In genomic region chr2:70124983-70125480, GRCh38 we compare ENCODE assay signal across 8 cellular contexts.
DNase-seq lines count a peak whose midpoint lies in the region; ATAC-seq and TF ChIP-seq lines count a peak whose summit lies in the region.

No MANE protein-coding gene starts in this region.

- H3K4me1 ChIP-seq in effector memory CD4-positive, alpha-beta T cell (ENCODE audit: control insufficient read depth, insufficient read depth, low read length, poor library complexity, severe bottlenecking), result peaks cover 40% of the 10 kb centered on the region

- peaks cover 20 to 26% of the 10 kb centered on the region in 2 donors for H3K36me3 Mint-ChIP-seq in stimulated activated naive B cell treated with anti-CD40 and anti-IgM and Interleukin-4, amounts not matched to agents 10 μg/mL and 1 μg/mL and 100 μg/mL, for 72 hours

- ATAC-seq in stimulated activated naive B cell treated with anti-CD40 and anti-IgM and Interleukin-4, amounts not matched to agents 10 μg/mL and 1 μg/mL and 100 μg/mL, for 72 hours (replicated peaks), result peak; percentile 72 to 73

- no peaks in the 10 kb centered on the region for H3K9me3 Mint-ChIP-seq in stimulated activated naive B cell treated with anti-CD40 and anti-IgM and Interleukin-4, amounts not matched to agents 10 μg/mL and 1 μg/mL and 100 μg/mL, for 72 hours

- H3K36me3 ChIP-seq in effector memory CD4-positive, alpha-beta T cell (ENCODE audit: control insufficient read depth, insufficient read depth, low read length), result no peaks in the 10 kb centered on the region

- peaks cover 48 to 96% of the 10 kb centered on the region in 2 donors for H3K4me1 Mint-ChIP-seq in stimulated activated naive B cell treated with anti-CD40 and anti-IgM and Interleukin-4, amounts not matched to agents 10 μg/mL and 1 μg/mL and 100 μg/mL, for 72 hours

- peak overlapping the region; percentile 99 for H3K27ac Mint-ChIP-seq in stimulated activated naive B cell treated with anti-CD40 and anti-IgM and Interleukin-4, amounts not matched to agents 10 μg/mL and 1 μg/mL and 100 μg/mL, for 72 hours

- peak overlapping the region; percentile 80 to 89 for H3K4me3 Mint-ChIP-seq in stimulated activated naive B cell treated with anti-CD40 and anti-IgM and Interleukin-4, amounts not matched to agents 10 μg/mL and 1 μg/mL and 100 μg/mL, for 72 hours

- H3K9me3 ChIP-seq in effector memory CD4-positive, alpha-beta T cell (ENCODE audit: control insufficient read depth, low read length), result no peaks in the 10 kb centered on the region

- H3K27ac ChIP-seq in effector memory CD4-positive, alpha-beta T cell (ENCODE audit: insufficient read depth, low read length, poor library complexity, severe bottlenecking), result peak overlapping the region; percentile 99

- H3K4me3 ChIP-seq in effector memory CD4-positive, alpha-beta T cell (ENCODE audit: insufficient read depth, low read depth, low read length, poor library complexity, severe bottlenecking), result peak overlapping the region; percentile 66

- peak; percentile 71 for DNase-seq in AG20443 (ENCODE audit: low spot score)
- peak; percentile 20 to 39 for DNase-seq in NCI-H1930 (lab: John Stamatoyannopoulos, UW)
- peak; percentile 63 to 70 for DNase-seq in activated CD4-positive, alpha-beta T cell treated with anti-CD3 and anti-CD28 coated beads, Interleukin-2, amount 50 U/mL, for 48 hours
- peak; percentile 48 to 54 (median 52) for DNase-seq in effector memory CD4-positive, alpha-beta T cell
- peak; percentile 79 for DNase-seq in medulla oblongata (ENCODE audit: extremely low spot score)
- peak; percentile 91 for DNase-seq in stimulated activated naive B cell treated with anti-CD40 and anti-IgM and Interleukin-4, amounts not matched to agents 10 μg/mL and 1 μg/mL and 100 μg/mL, for 72 hours
- no peak for DNase-seq in AG08396 (ENCODE audit: low spot score)

- H3K27me3 ChIP-seq in effector memory CD4-positive, alpha-beta T cell (replicated peaks; ENCODE audit: control insufficient read depth, insufficient read depth, low read length, poor library complexity, severe bottlenecking), result no peaks in the 10 kb centered on the region

- H3K27me3 Mint-ChIP-seq in stimulated activated naive B cell treated with anti-CD40 and anti-IgM and Interleukin-4, amounts not matched to agents 10 μg/mL and 1 μg/mL and 100 μg/mL, for 72 hours, result no peaks in the 10 kb centered on the region

- peak; percentile 74 for TF ChIP-seq POLR2A in GM19099 (IDR thresholded peaks at IDR 0.05; ENCODE audit: extremely low read depth, insufficient read length, low read depth)
